ENCODE assay signal across 21 cellular contexts in the genomic region with DNA sequence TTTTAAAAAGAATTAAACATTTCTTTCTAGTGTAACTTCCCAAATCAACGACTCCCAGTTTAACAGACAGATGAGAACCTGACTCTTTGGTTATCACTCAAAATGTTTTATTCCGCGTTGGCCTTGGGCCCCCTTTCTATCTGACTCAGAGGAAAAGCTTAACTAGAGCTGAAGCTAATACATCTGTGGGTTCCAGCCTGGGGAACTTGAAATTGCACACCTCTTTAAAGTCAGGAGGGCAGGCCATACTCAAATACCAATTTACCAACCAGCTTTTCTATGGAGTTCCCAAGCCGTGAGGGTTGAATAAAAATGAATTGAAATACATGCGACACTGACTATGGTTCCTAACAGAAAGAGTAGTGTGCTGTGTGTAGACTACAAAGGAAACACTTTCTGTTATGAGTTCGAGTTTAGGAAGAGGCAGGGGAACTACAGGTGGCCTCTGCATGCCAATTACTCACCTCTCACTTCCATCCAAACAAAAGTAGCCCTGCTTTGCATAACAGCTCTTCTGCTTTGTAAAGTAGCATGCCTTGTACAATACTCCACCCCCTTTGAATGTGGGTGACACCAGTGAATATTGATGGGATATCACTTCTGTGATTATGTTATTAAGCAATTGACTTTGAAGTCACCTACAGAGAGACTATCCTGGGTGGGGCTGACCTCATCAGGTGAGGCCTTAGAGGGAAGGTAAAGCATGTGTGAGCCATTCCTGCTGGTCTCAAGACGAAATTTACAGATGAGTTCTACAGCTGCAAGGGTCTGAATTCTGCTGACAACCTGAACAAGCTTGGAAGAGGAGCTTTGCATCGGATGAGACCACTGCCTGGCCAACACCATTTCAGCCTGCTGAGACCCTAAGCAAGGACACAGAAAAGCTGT.
DNase-seq lines count a peak whose midpoint lies in the region; ATAC-seq, FAIRE-seq and TF ChIP-seq lines count a peak whose summit lies in the region.
"Had no signal": no experiment of that assay in that cellular context is flagged by ENCODE, and none has a peak within 500 bp of the region (broad histone marks: within the 10 kb centered on the region; RNA-seq: fewer than 3 reads in every experiment).

No MANE protein-coding gene starts in this region.

- H3K23ac ChIP-seq in H9 (ENCODE audit: insufficient read length, low read depth, low read length): no peak overlapping the region

- peaks cover 42% of the 10 kb centered on the region for H3K36me3 ChIP-seq in CD4-positive, CD25-positive, alpha-beta regulatory T cell (ENCODE audit: control insufficient read depth, insufficient read depth, low read length)
- peaks cover 14 to 21% of the 10 kb centered on the region in 2 donors for H3K36me3 ChIP-seq in small intestine (ENCODE audit: control insufficient read depth in 2 of 2, insufficient read depth in 2 of 2, low read length in 2 of 2)
- H3K36me3 ChIP-seq: uterus had no signal

- no peak for FAIRE-seq in small intestine (lab: Jason Lieb, UNC)
- FAIRE-seq: A549, kidney had no signal

- no peak overlapping the region for H3K4me3 Mint-ChIP-seq in CD4-positive, CD25-positive, alpha-beta regulatory T cell
- H3K4me3 Mint-ChIP-seq in H9: no peak overlapping the region
- H3K4me3 Mint-ChIP-seq: brain, endodermal cell had no signal

- no peak overlapping the region for H2BK120ac ChIP-seq in H9 (ENCODE audit: low read depth, low read length, poor library complexity, severe bottlenecking)

- H3K4ac ChIP-seq in H9 (ENCODE audit: low read depth, low read length): no peak overlapping the region

- no peaks in the 10 kb centered on the region for H3K9me3 Mint-ChIP-seq in CD4-positive, CD25-positive, alpha-beta regulatory T cell
- H3K9me3 Mint-ChIP-seq in H9: no peaks in the 10 kb centered on the region
- H3K9me3 Mint-ChIP-seq: brain, endodermal cell had no signal

- H4K8ac ChIP-seq in H9 (replicated peaks; ENCODE audit: insufficient read length, low read depth, low read length): no peak overlapping the region

- no peak overlapping the region for H3K9ac ChIP-seq in H9 (ENCODE audit: extremely low read depth, insufficient read length, low read length)

- H3K18ac ChIP-seq in H9 (ENCODE audit: insufficient read length, low read depth, low read length): no peak overlapping the region

- no peaks in the 10 kb centered on the region for H3K23me2 ChIP-seq in H9 (ENCODE audit: insufficient read length, low read depth, low read length, poor library complexity, severe bottlenecking)

- H2AK5ac ChIP-seq in H9 (ENCODE audit: insufficient read length, low read length): no peak overlapping the region

- H3K4me2 ChIP-seq in H9 (ENCODE audit: insufficient read depth, insufficient read length, low read length): no peak overlapping the region
- H3K4me2 ChIP-seq: A549 had no signal

- no peaks in the 10 kb centered on the region for H3K79me2 ChIP-seq in H9 (ENCODE audit: insufficient read depth, low read length)

- WGBS in H9 (ENCODE audit: extremely low coverage, insufficient read length, low lambda C conversion rate): no CpG with 5 or more reads among the region's 8 CpGs
- 78 to 85% (median 81%) methylated on average over 8 of the region's 8 CpGs for WGBS in small intestine, 3 donors

- H3K27me3 Mint-ChIP-seq in CD4-positive, CD25-positive, alpha-beta regulatory T cell: no peaks in the 10 kb centered on the region
- H3K27me3 Mint-ChIP-seq in H9 (ENCODE audit: low read depth): no peaks in the 10 kb centered on the region
- H3K27me3 Mint-ChIP-seq: brain, progenitor cell of endocrine pancreas had no signal

- H3K9me3 ChIP-seq in CD4-positive, CD25-positive, alpha-beta regulatory T cell (ENCODE audit: control insufficient read depth in 2 of 2, low read length in 2 of 2): no peaks in the 10 kb centered on the region
- no peaks in the 10 kb centered on the region for H3K9me3 ChIP-seq in H9 (ENCODE audit: control insufficient read depth, low read depth, low read length)
- no peaks in the 10 kb centered on the region for H3K9me3 ChIP-seq in small intestine (ENCODE audit: control insufficient read depth, low read depth)
- H3K9me3 ChIP-seq: A549, uterus had no signal

- H4K5ac ChIP-seq in H9 (ENCODE audit: insufficient read length, low read depth, low read length): no peak overlapping the region

- ATAC-seq in CD4-positive, CD25-positive, alpha-beta regulatory T cell (ENCODE audit: low read depth in 2 of 2): no peak
- ATAC-seq in GM19035 (IDR thresholded peaks at IDR 0.05; ENCODE audit: unreplicated experiment) (peak; percentile 99), HG03175 (IDR thresholded peaks at IDR 0.05; ENCODE audit: unreplicated experiment) (peak; percentile 98)
- ATAC-seq: A549 had no signal

- no peak overlapping the region for H3K14ac ChIP-seq in H9 (ENCODE audit: insufficient read depth, low read length)

- no peak overlapping the region for H2BK20ac ChIP-seq in H9 (ENCODE audit: low read depth, low read length, poor library complexity, severe bottlenecking)

- no peak overlapping the region for H2AFZ ChIP-seq in H9 (ENCODE audit: low read length)

- no peak for DNase-seq in CD4-positive, CD25-positive, alpha-beta regulatory T cell
- DNase-seq in H9: no peak
- DNase-seq in ecto neural progenitor cell (ENCODE audit: low spot score): no peak
- DNase-seq in NCI-H345 treated with DMSO at 0.1 percent for 48 hours (lab: John Stamatoyannopoulos, UW; ENCODE audit: unreplicated experiment): no peak
- DNase-seq in small intestine: no peak
- DNase-seq in DMS79 (lab: John Stamatoyannopoulos, UW): no peak
- DNase-seq: activated CD4-positive, alpha-beta T cell treated with anti-CD3 and anti-CD28 coated beads, Interleukin-2, amount 50 U/mL, for 1 hour; activated effector memory CD4-positive, alpha-beta T cell treated with anti-CD3 and anti-CD28 coated beads, Interleukin-2, amount 50 U/mL, for 16 hours; Calu3; endodermal cell; kidney; NCI-H1092; RPMI8226; stimulated activated CD4-positive, alpha-beta T cell treated with anti-CD3 and anti-CD28 coated beads, Interleukin-1b, Interleukin-23, amount 100 ng/mL, for 48 hours; T-helper 2 cell; uterus had no signal

- H3K36me3 Mint-ChIP-seq in CD4-positive, CD25-positive, alpha-beta regulatory T cell: peaks cover 36% of the 10 kb centered on the region
- H3K36me3 Mint-ChIP-seq in H9 (ENCODE audit: insufficient read depth in 1 of 3, low read depth in 3 of 3): peaks cover 20 to 62% (median 51%) of the 10 kb centered on the region in 3 experiments; a peak in 6 of 7 replicates

- H3K79me1 ChIP-seq in H9 (ENCODE audit: insufficient read depth, low read depth, low read length, poor library complexity, severe bottlenecking): no peaks in the 10 kb centered on the region

- no peak overlapping the region for H3K56ac ChIP-seq in H9 (ENCODE audit: insufficient read length, low read depth, low read length)

- no peaks in the 10 kb centered on the region for H4K20me1 ChIP-seq in H9 (ENCODE audit: control insufficient read depth, insufficient read depth, insufficient read length)

- no peak overlapping the region for H2BK5ac ChIP-seq in H9 (ENCODE audit: insufficient read length, low read length)

- H2BK15ac ChIP-seq in H9 (ENCODE audit: low read depth, low read length): no peak overlapping the region

- no peak overlapping the region for H2BK12ac ChIP-seq in H9 (ENCODE audit: insufficient read length, low read depth, low read length)

- no peak overlapping the region for H3T11ph ChIP-seq in H9 (ENCODE audit: low read length)

- peaks cover 0 to 13% (median 2%) of the 10 kb centered on the region in 4 donors for H3K4me1 Mint-ChIP-seq in CD4-positive, CD25-positive, alpha-beta regulatory T cell
- peaks cover 4 to 15% of the 10 kb centered on the region in 2 experiments; a peak in 3 of 4 replicates for H3K4me1 Mint-ChIP-seq in H9
- H3K4me1 Mint-ChIP-seq: brain, endodermal cell had no signal

- no peak overlapping the region for H3K4me3 ChIP-seq in CD4-positive, CD25-positive, alpha-beta regulatory T cell (ENCODE audit: low read depth, low read length)
- no peak overlapping the region for H3K4me3 ChIP-seq in small intestine (ENCODE audit: low read depth in 1 of 2, low read length in 2 of 2)
- H3K4me3 ChIP-seq: A549, uterus had no signal

- no peak overlapping the region for H4K91ac ChIP-seq in H9 (ENCODE audit: insufficient read length, low read depth, low read length)

- no peaks in the 10 kb centered on the region for H3K4me1 ChIP-seq in CD4-positive, CD25-positive, alpha-beta regulatory T cell (ENCODE audit: control insufficient read depth, insufficient read depth, low read length, poor library complexity, severe bottlenecking)
- H3K4me1 ChIP-seq in H9 (ENCODE audit: insufficient read depth, low read length) (no peaks in the 10 kb centered on the region), small intestine (ENCODE audit: control insufficient read depth in 2 of 2, insufficient read depth in 1 of 2, low read depth in 1 of 2, low read length in 1 of 2) (peaks cover 0 to 2% of the 10 kb centered on the region in 2 donors)
- H3K4me1 ChIP-seq: uterus had no signal

- H3K27ac Mint-ChIP-seq in CD4-positive, CD25-positive, alpha-beta regulatory T cell: peak overlapping the region in 2 of 3 donors; percentile 33 to 53
- H3K27ac Mint-ChIP-seq in H9: peak overlapping the region in 2 of 3 experiments; percentile 59 to 75; a peak in 4 of 7 replicates
- H3K27ac Mint-ChIP-seq: brain, endodermal cell, progenitor cell of endocrine pancreas had no signal

- H3K27ac ChIP-seq in CD4-positive, CD25-positive, alpha-beta regulatory T cell (ENCODE audit: insufficient read depth, low read length, poor library complexity, severe bottlenecking): no peak overlapping the region
- H3K27ac ChIP-seq in H9 (ENCODE audit: insufficient read length, low read depth, low read length) (no peak overlapping the region), small intestine (ENCODE audit: low read depth in 1 of 2, low read length in 1 of 2) (peak overlapping the region in 1 of 2 donors; percentile 19)
- H3K27ac ChIP-seq: A549, uterus had no signal

- no peaks in the 10 kb centered on the region for H3K27me3 ChIP-seq in CD4-positive, CD25-positive, alpha-beta regulatory T cell (ENCODE audit: control insufficient read depth, insufficient read depth, low read length)
- no peaks in the 10 kb centered on the region for H3K27me3 ChIP-seq in H9 (ENCODE audit: insufficient read depth, low read length)
- H3K27me3 ChIP-seq in small intestine (ENCODE audit: control insufficient read depth in 2 of 2, insufficient read depth in 2 of 2, low read length in 2 of 2): no peaks in the 10 kb centered on the region
- H3K27me3 ChIP-seq: uterus had no signal

- no peak for TF ChIP-seq CTCF in H9 (conservative IDR thresholded peaks at IDR 0.05)

Comparison
In these comparisons a context has a peak if more than half of its experiments do, and no peak if none do; other contexts are left out.
1. ATAC-seq: peak in GM19035 (single experiment) and HG03175 (single experiment); none in CD4-positive, CD25-positive, alpha-beta regulatory T cell (0 of 2).